ENCODE assay signal across 30 cellular contexts in genomic region chr2:220302756-220303155, GRCh38.
"Had no signal": no experiment of that assay in that cellular context is flagged by ENCODE, and none has a peak within 500 bp of the region (broad histone marks: within the 10 kb centered on the region; RNA-seq: fewer than 3 reads in every experiment).

No MANE protein-coding gene starts in this region.

- H3K4me1 ChIP-seq: ascending aorta had no signal

- ATAC-seq: activated CD4-positive, alpha-beta T cell treated with anti-CD3 and anti-CD28 coated beads for 36 hours; activated CD4-positive, CD25-positive, alpha-beta regulatory T cell treated with anti-CD3 and anti-CD28 coated beads, Interleukin-2, amount 50 U/mL, for 24 hours; activated CD8-positive, alpha-beta memory T cell treated with anti-CD3 and anti-CD28 coated beads, Interleukin-2, amount 10 ng/mL, durations not matched to agents 7 days and 5 days; activated CD8-positive, alpha-beta T cell treated with anti-CD3 and anti-CD28 coated beads, Interleukin-2, amount 10 ng/mL, durations not matched to agents 7 days and 5 days; activated naive CD8-positive, alpha-beta T cell treated with anti-CD3 and anti-CD28 coated beads, Interleukin-2, amount 50 U/mL, for 24 hours had no signal

- H3K9me3 ChIP-seq: ascending aorta had no signal

- H3K4me3 ChIP-seq: ascending aorta, cardiac muscle cell had no signal

- H3K27ac ChIP-seq: ascending aorta, cardiac muscle cell, VCaP had no signal

- H3K27me3 ChIP-seq: ascending aorta, cardiac muscle cell had no signal

- DNase-seq: activated B cell treated with CpG ODN at 0.5 μM for 24 hours; activated CD4-positive, alpha-beta memory T cell treated with anti-CD3 and anti-CD28 coated beads, Interleukin-2, amount 10 ng/mL, durations not matched to agents 7 days and 5 days; activated CD4-positive, alpha-beta T cell treated with anti-CD3 and anti-CD28 coated beads for 1 hour; activated CD4-positive, alpha-beta T cell treated with anti-CD3 and anti-CD28 coated beads for 36 hours; activated CD4-positive, alpha-beta T cell treated with anti-CD3 and anti-CD28 coated beads for 48 hours; activated CD4-positive, alpha-beta T cell treated with anti-CD3 and anti-CD28 coated beads, Interleukin-2, amount 10 ng/mL, durations not matched to agents 7 days and 5 days; activated CD4-positive, alpha-beta T cell treated with anti-CD3 and anti-CD28 coated beads, Interleukin-2, amount 50 U/mL, for 48 hours; activated CD8-positive, alpha-beta memory T cell treated with anti-CD3 and anti-CD28 coated beads for 24 hours; activated CD8-positive, alpha-beta memory T cell treated with anti-CD3 and anti-CD28 coated beads, Interleukin-2, amount 10 ng/mL, durations not matched to agents 7 days and 5 days; activated CD8-positive, alpha-beta memory T cell treated with anti-CD3 and anti-CD28 coated beads, Interleukin-2, amount 50 U/mL, for 48 hours; activated CD8-positive, alpha-beta T cell treated with anti-CD3 and anti-CD28 coated beads, Interleukin-2, amount 10 ng/mL, durations not matched to agents 7 days and 5 days; activated effector memory CD4-positive, alpha-beta T cell treated with Interleukin-2 at 50 U/mL for 16 hours; activated gamma-delta T cell; activated naive CD4-positive, alpha-beta T cell treated with anti-CD3 and anti-CD28 coated beads, Interleukin-2, amount 10 ng/mL, durations not matched to agents 7 days and 5 days; activated naive CD8-positive, alpha-beta T cell treated with anti-CD3 and anti-CD28 coated beads, Interleukin-2, amount 10 ng/mL, durations not matched to agents 7 days and 5 days; activated naive CD8-positive, alpha-beta T cell treated with anti-CD3 and anti-CD28 coated beads, Interleukin-2, amount 50 U/mL, for 24 hours; activated T-cell treated with anti-CD3 and anti-CD28 coated beads, Interleukin-2, amount 50 U/mL, for 24 hours; activated T-cell treated with anti-CD3 and anti-CD28 coated beads, Interleukin-2, amount 50 U/mL, for 48 hours; amygdala; anterior cingulate cortex; caudate nucleus; cerebellar nuclear complex; SW 1271; T-helper 1 cell; T-helper 2 cell; T-helper 9 cell had no signal

- H3K36me3 ChIP-seq: ascending aorta, cardiac muscle cell had no signal
